In the genomic region with DNA sequence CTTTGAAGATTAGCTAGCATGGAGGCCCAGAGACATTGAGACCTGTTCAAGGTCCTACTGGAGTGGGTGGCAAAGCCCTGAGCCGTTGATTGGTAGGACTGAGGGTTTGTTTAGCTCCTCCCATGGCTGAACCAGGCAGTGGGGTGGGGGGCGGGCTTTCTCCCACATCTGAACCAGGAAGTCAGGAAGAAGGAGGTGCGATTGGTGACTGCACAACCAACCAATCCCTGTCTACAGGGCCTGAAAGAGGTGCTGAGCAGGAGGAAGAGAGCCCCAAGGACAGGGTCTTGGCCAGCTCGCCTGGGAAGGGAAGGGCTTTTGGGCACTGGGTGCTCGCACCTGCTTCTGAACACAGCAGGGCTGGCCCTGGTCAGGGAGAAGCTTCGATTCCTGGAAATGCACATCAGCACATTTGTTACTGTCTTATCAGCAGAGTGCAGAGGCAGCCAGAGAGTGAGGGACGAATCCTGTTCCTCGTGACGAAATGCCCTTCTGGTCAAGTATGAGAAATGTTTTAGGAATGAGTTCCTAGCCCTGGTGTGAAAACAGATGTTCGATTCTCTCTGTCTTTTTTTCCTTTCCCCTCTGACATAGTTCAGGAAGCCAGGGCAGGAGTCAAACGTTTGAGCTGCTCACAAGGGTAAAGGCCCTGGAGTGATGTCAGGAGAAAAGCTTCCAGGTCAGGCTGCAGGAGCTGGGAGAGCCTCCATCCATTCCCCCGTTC, we compare ENCODE assay signal across 11 cellular contexts.
DNase-seq lines count a peak whose midpoint lies in the region; ATAC-seq and TF ChIP-seq lines count a peak whose summit lies in the region.
"Had no signal": no experiment of that assay in that cellular context is flagged by ENCODE, and none has a peak within 500 bp of the region (broad histone marks: within the 10 kb centered on the region; RNA-seq: fewer than 3 reads in every experiment).

No MANE protein-coding gene starts in this region.

- no peaks in the 10 kb centered on the region for H3K9me3 ChIP-seq in adipocyte (ENCODE audit: control insufficient read depth, low read length)
- H3K9me3 ChIP-seq in left ventricle myocardium inferior (replicated peaks), result no peaks in the 10 kb centered on the region
- H3K9me3 ChIP-seq in skeletal muscle tissue (ENCODE audit: control insufficient read depth in 3 of 3, low read length in 3 of 3), result no peaks in the 10 kb centered on the region

- TF ChIP-seq CTCF in left ventricle myocardium inferior (IDR thresholded peaks at IDR 0.05; ENCODE audit: borderline replicate concordance), result no peak

- H3K36me3 ChIP-seq in adipocyte (ENCODE audit: control insufficient read depth, insufficient read depth, low read length, severe bottlenecking) (no peaks in the 10 kb centered on the region), left ventricle myocardium inferior (no peaks in the 10 kb centered on the region), skeletal muscle tissue (ENCODE audit: control insufficient read depth in 3 of 3, insufficient read depth in 3 of 3, low read length in 3 of 3) (no peaks in the 10 kb centered on the region)

- H3K9ac ChIP-seq in adipocyte (ENCODE audit: low read length), result peak overlapping the region; percentile 41
- H3K9ac ChIP-seq in skeletal muscle tissue (ENCODE audit: low read depth in 1 of 3, low read length in 3 of 3), result no peak overlapping the region

- H3K27me3 ChIP-seq in adipocyte (replicated peaks; ENCODE audit: control insufficient read depth, insufficient read depth, low read length) (no peaks in the 10 kb centered on the region), left ventricle myocardium inferior (ENCODE audit: low read depth) (no peaks in the 10 kb centered on the region), skeletal muscle tissue (ENCODE audit: control insufficient read depth in 3 of 3, insufficient read depth in 3 of 3, low read length in 3 of 3) (no peaks in the 10 kb centered on the region)

- intact Hi-C loops in left ventricle myocardium inferior (cut with micrococcal nuclease), result no loop called here

- no peak for ATAC-seq in GM21423 (IDR thresholded peaks at IDR 0.05; ENCODE audit: unreplicated experiment)
- no peak for ATAC-seq in GM19395 (IDR thresholded peaks at IDR 0.05; ENCODE audit: unreplicated experiment)
- ATAC-seq in GM18511 (IDR thresholded peaks at IDR 0.05; ENCODE audit: unreplicated experiment), result no peak

- peak; percentile 95 for DNase-seq in HCEC 1CT
- peak; percentile 78 for DNase-seq in adipocyte (ENCODE audit: low read depth)
- DNase-seq in left ventricle myocardium inferior, result peak; percentile 36
- no peak for DNase-seq in OCI-M2 (lab: John Stamatoyannopoulos, UW; ENCODE audit: unreplicated experiment)
- DNase-seq: activated CD4-positive, alpha-beta T cell treated with anti-CD3 and anti-CD28 coated beads, Interleukin-2, amount 50 U/mL, for 4 hours; cortex of kidney; RPMI8226 had no signal

- H3K4me3 ChIP-seq in adipocyte (ENCODE audit: low read length) (no peak overlapping the region), left ventricle myocardium inferior (no peak overlapping the region), skeletal muscle tissue (ENCODE audit: low read length in 3 of 3) (peak overlapping the region in 1 of 3 donors; percentile 13)

- H3K4me1 ChIP-seq in adipocyte (ENCODE audit: control insufficient read depth, insufficient read depth, low read length) (peaks cover 34% of the 10 kb centered on the region), left ventricle myocardium inferior (peaks cover 19% of the 10 kb centered on the region), skeletal muscle tissue (ENCODE audit: control insufficient read depth in 3 of 3, insufficient read depth in 3 of 3, low read length in 3 of 3) (peaks cover 0 to 10% (median 6%) of the 10 kb centered on the region in 3 donors)

- H3K27ac ChIP-seq in left ventricle myocardium inferior (replicated peaks) (no peak overlapping the region), skeletal muscle tissue (ENCODE audit: low read depth, low read length) (peak overlapping the region; percentile 30)
